24 cellular contexts compared by ENCODE assay signal in genomic region chr11:34431979-34432378, GRCh38.
"Had no signal": no experiment of that assay in that cellular context is flagged by ENCODE, and none has a peak within 500 bp of the region (broad histone marks: within the 10 kb centered on the region; RNA-seq: fewer than 3 reads in every experiment).

No MANE protein-coding gene starts in this region.

- H3K27ac Mint-ChIP-seq: activated CD4-positive, alpha-beta memory T cell treated with anti-CD3 and anti-CD28 coated beads for 36 hours had no signal

- H3K27ac ChIP-seq: brain microvascular endothelial cell, coronary artery, esophagus squamous epithelium, skin epidermis, tibial nerve, vagina, VCaP had no signal

- H3K36me3 Mint-ChIP-seq: activated CD4-positive, alpha-beta memory T cell treated with anti-CD3 and anti-CD28 coated beads for 36 hours had no signal

- H3K9me3 ChIP-seq: esophagus squamous epithelium, left lung, tibial nerve, vagina had no signal

- H3K9me3 Mint-ChIP-seq: activated CD4-positive, alpha-beta memory T cell treated with anti-CD3 and anti-CD28 coated beads for 36 hours; central memory CD8-positive, alpha-beta T cell had no signal

- H3K4me3 ChIP-seq: coronary artery, esophagus squamous epithelium, left lung, skin epidermis, tibial nerve, vagina had no signal

- H3K27me3 ChIP-seq: brain microvascular endothelial cell, esophagus squamous epithelium, left lung, tibial nerve, vagina had no signal

- DNase-seq: activated CD4-positive, alpha-beta memory T cell treated with anti-CD3 and anti-CD28 coated beads for 36 hours; activated CD4-positive, alpha-beta T cell treated with anti-CD3 and anti-CD28 coated beads for 1 hour; activated T-cell treated with anti-CD3 and anti-CD28 coated beads, Interleukin-2, amount 50 U/mL, for 48 hours; anterior cingulate cortex; brain microvascular endothelial cell; effector CD4-positive, alpha-beta T cell; esophagus squamous epithelium; foreskin fibroblast; hippocampal formation; left lung; mammary epithelial cell; posterior cingulate gyrus; stimulated activated CD4-positive, alpha-beta T cell treated with anti-CD3 and anti-CD28 coated beads, Interleukin-15, amount 100 ng/mL, for 24 hours; stimulated activated CD4-positive, alpha-beta T cell treated with anti-CD3 and anti-CD28 coated beads, Interleukin-4, amount 100 ng/mL, for 1 hour; stimulated activated naive CD4-positive, alpha-beta T cell; substantia nigra had no signal

- FAIRE-seq: endothelial cell of umbilical vein, keratinocyte had no signal

- H3K4me1 Mint-ChIP-seq: central memory CD8-positive, alpha-beta T cell had no signal

- H3K4me3 Mint-ChIP-seq: activated CD4-positive, alpha-beta memory T cell treated with anti-CD3 and anti-CD28 coated beads for 36 hours; central memory CD8-positive, alpha-beta T cell had no signal

- H3K4me1 ChIP-seq: vagina had no signal

- H3K36me3 ChIP-seq: brain microvascular endothelial cell, esophagus squamous epithelium, left lung, tibial nerve, vagina had no signal

- ATAC-seq: left lung had no signal

- H3K27me3 Mint-ChIP-seq: activated CD4-positive, alpha-beta memory T cell treated with anti-CD3 and anti-CD28 coated beads for 36 hours had no signal
